21 cellular contexts compared by ENCODE assay signal in the genomic region with DNA sequence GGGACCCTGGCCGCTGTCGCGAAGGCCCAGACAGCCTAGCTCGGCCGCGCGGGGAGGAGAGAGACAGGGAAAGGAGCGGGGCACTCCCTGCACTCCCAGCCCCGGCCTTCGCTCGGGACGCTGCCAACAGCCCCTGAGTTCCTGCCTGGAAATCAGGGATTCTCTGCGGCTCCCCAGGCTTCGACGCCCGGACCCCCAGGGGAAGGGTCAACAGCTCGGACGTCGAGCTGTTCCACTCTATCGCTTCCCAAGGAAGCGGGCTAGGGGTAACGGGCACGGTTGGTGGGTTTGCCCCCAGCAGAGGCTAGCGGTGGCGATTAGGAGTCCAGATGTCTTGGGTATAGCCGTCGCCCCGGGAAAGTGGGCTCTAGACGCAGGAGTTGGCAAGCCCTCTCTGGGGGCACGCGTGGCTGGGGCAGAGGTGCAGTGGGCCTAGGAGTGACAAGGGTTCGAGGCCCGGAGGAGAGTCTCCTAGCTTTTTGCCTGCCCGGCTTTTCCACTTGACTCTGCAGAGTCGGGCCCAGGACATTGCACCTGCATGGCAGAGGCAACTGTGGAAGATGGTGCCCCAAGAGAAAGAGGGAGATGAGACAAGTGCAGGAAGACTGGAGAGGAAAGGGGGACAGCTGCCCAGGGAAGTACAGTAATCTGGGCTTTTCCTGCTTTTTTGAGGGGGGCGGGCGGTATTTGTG. TPM values are rescaled to one million over a fixed set of nuclear protein-coding genes. Genes with fewer than 3 reads are reported as not detected.
A peak's percentile ranks its signal among the peaks of the same experiment; 100 is the strongest.
DNase-seq lines count a peak whose midpoint lies in the region; ATAC-seq, FAIRE-seq and TF ChIP-seq lines count a peak whose summit lies in the region.
"Had no signal": no experiment of that assay in that cellular context is flagged by ENCODE, and none has a peak within 500 bp of the region (broad histone marks: within the 10 kb centered on the region; RNA-seq: fewer than 3 reads in every experiment).

No MANE protein-coding gene starts in this region.

- peaks cover 16% of the 10 kb centered on the region for H3K23me2 ChIP-seq in H9 (ENCODE audit: insufficient read length, low read depth, low read length, poor library complexity, severe bottlenecking)

- no peak overlapping the region for H3K56ac ChIP-seq in H9 (ENCODE audit: insufficient read length, low read depth, low read length)

- H3K36me3 Mint-ChIP-seq in H9 (ENCODE audit: insufficient read depth in 1 of 3, low read depth in 3 of 3), result no peaks in the 10 kb centered on the region; a peak in 1 of 7 replicates

- DNase-seq in H9, result peak; percentile 66
- peak; percentile 77 for DNase-seq in astrocyte of the hippocampus (ENCODE audit: low read depth, low spot score)
- DNase-seq in iPS-NIHi11 (ENCODE audit: low spot score), result peak; percentile 43
- peak; percentile 79 for DNase-seq in posterior vena cava (ENCODE audit: low spot score)
- no peak for DNase-seq in small intestine
- DNase-seq in cerebellar cortex (ENCODE audit: low spot score), result no peak
- no peak for DNase-seq in HAP-1 (ENCODE audit: low spot score in 2 of 2)
- DNase-seq in omental fat pad (ENCODE audit: low spot score), result no peak
- DNase-seq: activated CD8-positive, alpha-beta memory T cell treated with anti-CD3 and anti-CD28 coated beads, Interleukin-2, amount 50 U/mL, for 4 hours; activated naive CD4-positive, alpha-beta T cell treated with anti-CD3 and anti-CD28 coated beads, Interleukin-2, amount 50 U/mL, for 16 hours; AML-193; Calu3; central memory CD4-positive, alpha-beta T cell; GDM1; KG1; NCI-H1105; psoas muscle had no signal

- H2AK5ac ChIP-seq in H9 (ENCODE audit: insufficient read length, low read length), result no peak overlapping the region

- no peaks in the 10 kb centered on the region for H3K9me3 ChIP-seq in H9 (ENCODE audit: control insufficient read depth, low read depth, low read length)
- H3K9me3 ChIP-seq in small intestine (ENCODE audit: control insufficient read depth, low read depth), result no peaks in the 10 kb centered on the region
- no peaks in the 10 kb centered on the region for H3K9me3 ChIP-seq in HAP-1
- H3K9me3 ChIP-seq: mucosa of descending colon, psoas muscle had no signal

- H2BK20ac ChIP-seq in H9 (ENCODE audit: low read depth, low read length, poor library complexity, severe bottlenecking), result no peak overlapping the region

- H3K27ac ChIP-seq in H9 (ENCODE audit: insufficient read length, low read depth, low read length) (no peak overlapping the region), small intestine (ENCODE audit: low read depth in 1 of 2, low read length in 1 of 2) (no peak overlapping the region)
- H3K27ac ChIP-seq: psoas muscle had no signal

- H3K14ac ChIP-seq in H9 (ENCODE audit: insufficient read depth, low read length), result no peak overlapping the region; the same call in 1 of the 2 replicates

- H2BK120ac ChIP-seq in H9 (ENCODE audit: low read depth, low read length, poor library complexity, severe bottlenecking), result no peak overlapping the region

- no peak overlapping the region for H3K27ac Mint-ChIP-seq in H9

- FAIRE-seq in small intestine (lab: Jason Lieb, UNC), result no peak
- FAIRE-seq: endometrium had no signal

- peak overlapping the region; percentile 65 for H3K4me2 ChIP-seq in H9 (ENCODE audit: insufficient read depth, insufficient read length, low read length)

- H2BK12ac ChIP-seq in H9 (ENCODE audit: insufficient read length, low read depth, low read length), result no peak overlapping the region

- no peak overlapping the region for H3K4me3 ChIP-seq in small intestine (ENCODE audit: low read depth in 1 of 2, low read length in 2 of 2)
- H3K4me3 ChIP-seq in HAP-1, result no peak overlapping the region
- H3K4me3 ChIP-seq: mucosa of descending colon, psoas muscle had no signal

- H3K9ac ChIP-seq in H9 (ENCODE audit: extremely low read depth, insufficient read length, low read length), result no peak overlapping the region

- H3K79me2 ChIP-seq in H9 (ENCODE audit: insufficient read depth, low read length), result no peaks in the 10 kb centered on the region

- no peak overlapping the region for H3T11ph ChIP-seq in H9 (ENCODE audit: low read length)

- peak overlapping the region; percentile 24 to 74; a peak in 4 of 5 replicates for H3K4me3 Mint-ChIP-seq in H9

- H2AFZ ChIP-seq in H9 (ENCODE audit: low read length), result no peak overlapping the region

- intact Hi-C loops in posterior vena cava (cut with DNase I), result no loop called here

- H3K4me1 ChIP-seq in H9 (ENCODE audit: insufficient read depth, low read length) (0 out of 2 replicates have a peak, but pooled peaks cover 2% of the 10 kb centered on the region), small intestine (ENCODE audit: control insufficient read depth in 2 of 2, insufficient read depth in 1 of 2, low read depth in 1 of 2, low read length in 1 of 2) (peaks cover 0 to 2% of the 10 kb centered on the region in 2 donors), HAP-1 (peaks cover 13% of the 10 kb centered on the region; the same call in 1 of the 2 replicates)

- no peaks in the 10 kb centered on the region; a peak in 1 of 5 replicates for H3K9me3 Mint-ChIP-seq in H9

- no peak overlapping the region for H3K23ac ChIP-seq in H9 (ENCODE audit: insufficient read length, low read depth, low read length)

- TF ChIP-seq CTCF in H9 (conservative IDR thresholded peaks at IDR 0.05), result no peak
- no peak for TF ChIP-seq CTCF in omental fat pad (IDR thresholded peaks at IDR 0.05)

- no peaks in the 10 kb centered on the region for H4K20me1 ChIP-seq in H9 (ENCODE audit: control insufficient read depth, insufficient read depth, insufficient read length)

- no CpG with 5 or more reads among the region's 37 CpGs for WGBS in H9 (ENCODE audit: extremely low coverage, insufficient read length, low lambda C conversion rate)
- 6 to 11% (median 7%) methylated on average over 36 to 37 of the region's 37 CpGs for WGBS in small intestine, 3 donors

- H3K27me3 Mint-ChIP-seq in H9 (ENCODE audit: low read depth), result peaks cover 98% of the 10 kb centered on the region

- H3K4ac ChIP-seq in H9 (ENCODE audit: low read depth, low read length), result no peak overlapping the region

- H4K91ac ChIP-seq in H9 (ENCODE audit: insufficient read length, low read depth, low read length), result no peak overlapping the region

- no peak overlapping the region for H2BK5ac ChIP-seq in H9 (ENCODE audit: insufficient read length, low read length)

- no peaks in the 10 kb centered on the region for H3K36me3 ChIP-seq in small intestine (ENCODE audit: control insufficient read depth in 2 of 2, insufficient read depth in 2 of 2, low read length in 2 of 2)
- H3K36me3 ChIP-seq in HAP-1 (replicated peaks), result no peaks in the 10 kb centered on the region

- no peak overlapping the region for H4K5ac ChIP-seq in H9 (ENCODE audit: insufficient read length, low read depth, low read length)

- no peak for ATAC-seq in omental fat pad (ENCODE audit: low FRiP score)
- ATAC-seq: mucosa of descending colon, psoas muscle had no signal

- H3K4me1 Mint-ChIP-seq in H9, result peaks cover 28 to 37% of the 10 kb centered on the region in 2 experiments

- H3K27me3 ChIP-seq in H9 (ENCODE audit: insufficient read depth, low read length) (peaks cover 55% of the 10 kb centered on the region), small intestine (ENCODE audit: control insufficient read depth in 2 of 2, insufficient read depth in 2 of 2, low read length in 2 of 2) (peaks cover 0 to 54% of the 10 kb centered on the region in 2 donors), HAP-1 (ENCODE audit: low read depth) (no peaks in the 10 kb centered on the region)

- no peak overlapping the region for H4K8ac ChIP-seq in H9 (replicated peaks; ENCODE audit: insufficient read length, low read depth, low read length)

- no peak overlapping the region for H2BK15ac ChIP-seq in H9 (ENCODE audit: low read depth, low read length)

- H3K18ac ChIP-seq in H9 (ENCODE audit: insufficient read length, low read depth, low read length), result no peak overlapping the region

- H3K79me1 ChIP-seq in H9 (ENCODE audit: insufficient read depth, low read depth, low read length, poor library complexity, severe bottlenecking), result no peaks in the 10 kb centered on the region

- in situ Hi-C loops in HAP-1 (cut with MboI; ENCODE audit: low sequenced_read_pairs), result loop anchor here (25.0 kb wide), 3 partner anchors 205 to 805 kb away; no protein-coding TSS in a partner anchor

RNA-seq across cellular contexts. Expression of gene POU3F2, which starts 8.3 kb away (rescaled TPM):
- total RNA-seq in H9 (2021), result 0.09 and 0.15 TPM in 2 replicates
- not detected for total RNA-seq in posterior vena cava
- not detected for polyA plus RNA-seq in small intestine
- not detected for total RNA-seq in omental fat pad
- total RNA-seq: Calu3; mucosa of descending colon; psoas muscle; subcutaneous adipose tissue; T-helper 1 cell treated with Interleukin-12 subunit alpha and Interleukin-12 subunit beta and Interleukin-4 antibody, amounts not matched to agents 30 ng/mL and 1 ng/mL, for 36 hours had no signal

Comparison
In these comparisons a context has a peak if more than half of its experiments do, and no peak if none do; other contexts are left out.
1. DNase-seq: peak in H9 (single experiment), astrocyte of the hippocampus (single experiment), iPS-NIHi11 (single experiment) and posterior vena cava (single experiment); none in small intestine (single experiment), cerebellar cortex (single experiment), HAP-1 (0 of 2) and omental fat pad (single experiment).